In the genomic region with DNA sequence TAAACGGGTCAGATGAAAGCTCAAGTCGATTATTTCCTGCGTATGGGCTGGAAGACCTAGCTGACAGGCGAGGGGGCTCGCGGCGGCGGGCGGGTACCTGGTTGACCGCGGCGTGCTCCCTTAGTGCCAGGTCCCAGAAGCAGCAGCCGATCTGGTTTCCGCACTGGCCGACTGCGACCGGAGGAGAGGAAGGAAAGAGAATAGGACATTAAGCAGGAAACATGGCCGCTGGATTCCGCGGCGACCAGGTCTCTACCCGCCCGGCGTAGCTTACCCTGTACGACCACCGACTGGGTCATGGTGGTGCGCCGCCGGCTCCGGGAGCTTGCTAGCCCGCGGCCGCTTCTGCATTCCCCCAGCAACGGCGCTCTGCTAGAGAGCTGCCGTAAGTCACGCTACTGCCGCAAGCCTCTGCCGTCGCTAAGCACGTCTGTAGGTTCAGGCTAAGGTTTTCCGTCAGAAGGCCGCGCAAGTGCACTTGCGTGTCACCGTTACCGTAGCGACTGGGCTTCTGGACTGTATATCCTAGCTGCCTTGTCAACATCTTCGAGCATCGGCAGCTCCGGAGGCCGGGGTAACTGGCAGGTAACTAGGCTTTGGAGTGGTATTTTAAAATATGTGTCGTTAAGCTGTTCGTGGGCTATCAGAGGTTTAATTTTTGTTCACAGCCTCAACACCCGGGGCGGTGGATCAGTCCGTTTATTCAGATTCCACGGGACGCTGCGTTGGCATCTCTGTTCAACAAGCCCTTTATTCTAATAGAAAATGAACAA, we compare ENCODE assay signal across 8 cellular contexts. TPM values are rescaled to one million over a fixed set of nuclear protein-coding genes. Genes with fewer than 3 reads are reported as not detected.
DNase-seq lines count a peak whose midpoint lies in the region; ATAC-seq and TF ChIP-seq lines count a peak whose summit lies in the region.

A gene with protein sequence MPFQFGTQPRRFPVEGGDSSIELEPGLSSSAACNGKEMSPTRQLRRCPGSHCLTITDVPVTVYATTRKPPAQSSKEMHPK (plus strand): TSS at position 456 of the 773 bp plus-strand sequence. CDS start 11,693 bp downstream, outside the sequence.
A gene with protein sequence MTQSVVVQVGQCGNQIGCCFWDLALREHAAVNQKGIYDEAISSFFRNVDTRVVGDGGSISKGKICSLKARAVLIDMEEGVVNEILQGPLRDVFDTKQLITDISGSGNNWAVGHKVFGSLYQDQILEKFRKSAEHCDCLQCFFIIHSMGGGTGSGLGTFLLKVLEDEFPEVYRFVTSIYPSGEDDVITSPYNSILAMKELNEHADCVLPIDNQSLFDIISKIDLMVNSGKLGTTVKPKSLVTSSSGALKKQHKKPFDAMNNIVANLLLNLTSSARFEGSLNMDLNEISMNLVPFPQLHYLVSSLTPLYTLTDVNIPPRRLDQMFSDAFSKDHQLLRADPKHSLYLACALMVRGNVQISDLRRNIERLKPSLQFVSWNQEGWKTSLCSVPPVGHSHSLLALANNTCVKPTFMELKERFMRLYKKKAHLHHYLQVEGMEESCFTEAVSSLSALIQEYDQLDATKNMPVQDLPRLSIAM (minus strand): TSS at position 347 of the 773 bp plus-strand sequence. CDS start 48 bp downstream, at position 299.

- TF ChIP-seq POLR2A in spleen (IDR thresholded peaks at IDR 0.05) = peak in 2 of 3 donors; percentile 30 to 65

- H3K27ac ChIP-seq in AG04450 (ENCODE audit: low read depth, low read length) = peak within 1 kb of the TSS; percentile 76
- peak within 1 kb of the TSS; percentile 73 for H3K27ac ChIP-seq in WERI-Rb-1
- peak within 1 kb of the TSS; percentile 85 for H3K27ac ChIP-seq in caudate nucleus (ENCODE audit: low read depth, low read length)
- peak within 1 kb of the TSS; percentile 72 to 91 (median 86) for H3K27ac ChIP-seq in spleen

- ATAC-seq in GM18870 (IDR thresholded peaks at IDR 0.05; ENCODE audit: unreplicated experiment) = peak; percentile 98
- ATAC-seq in HG03108 (IDR thresholded peaks at IDR 0.05; ENCODE audit: unreplicated experiment) = peak; percentile 98

- peak; percentile 20; the same call in 1 of the 2 replicates for TF ChIP-seq CTCF in AG04450 (IDR thresholded peaks at IDR 0.05; ENCODE audit: low read depth, low read length)
- TF ChIP-seq CTCF in WERI-Rb-1 (IDR thresholded peaks at IDR 0.05; ENCODE audit: low read depth, low read length) = no peak
- TF ChIP-seq CTCF in spleen (IDR thresholded peaks at IDR 0.05 in 8 of 11, conservative IDR thresholded peaks at IDR 0.05 in 3 of 11) = peak in 4 of 11 experiments; percentile 14 to 33 (median 27)

- peaks cover 7% of the 10 kb centered on the region for H3K36me3 ChIP-seq in WERI-Rb-1
- H3K36me3 ChIP-seq in spleen = peaks cover 0 to 26% (median 4%) of the 10 kb centered on the region in 6 donors

- CTCF ChIA-PET in AG04450 (lab: Charles Lee) = interaction anchor here (0.5 to 2.7 kb wide), 17 partner anchors 8 to 1726 kb away, joined by 3 to 9 read pairs (median 4); no protein-coding TSS in a partner anchor

- peak; percentile 95 for DNase-seq in AG04450 (ENCODE audit: low read depth, low spot score)
- peak; percentile 95 for DNase-seq in NCI-H2196 (lab: John Stamatoyannopoulos, UW; ENCODE audit: unreplicated experiment)
- peak; percentile 94 for DNase-seq in WERI-Rb-1
- peak; percentile 49 to 98 (median 90) for DNase-seq in caudate nucleus (lab: John Stamatoyannopoulos, UW)
- DNase-seq in inferior parietal cortex (ENCODE audit: extremely low spot score) = peak; percentile 95
- peak; percentile 98 for DNase-seq in spleen

- POLR2A ChIA-PET in AG04450 (lab: Yijun Ruan, JAX) = interaction anchor here (0.6 kb wide), 3 partner anchors 81 to 1362 kb away, joined by 3 to 6 read pairs (median 3); no protein-coding TSS in a partner anchor

- peaks cover 5 to 27% (median 19%) of the 10 kb centered on the region in 6 donors for H3K4me1 ChIP-seq in spleen

- 0 to 1% (median 1%) methylated on average over 51 to 60 of the region's 60 CpGs for whole genome bisulfite sequencing in spleen, 5 donors

- intact Hi-C loops in spleen (cut with DNase I; ENCODE audit: low total_unique reads) = no loop called here

- no peaks in the 10 kb centered on the region for H3K9me3 ChIP-seq in AG04450 (ENCODE audit: control insufficient read depth, insufficient read depth, low read length)
- no peaks in the 10 kb centered on the region for H3K9me3 ChIP-seq in WERI-Rb-1 (ENCODE audit: severe bottlenecking)
- no peaks in the 10 kb centered on the region for H3K9me3 ChIP-seq in spleen

- no peaks in the 10 kb centered on the region for H3K27me3 ChIP-seq in AG04450 (ENCODE audit: control insufficient read depth, insufficient read depth, low read length)
- no peaks in the 10 kb centered on the region for H3K27me3 ChIP-seq in WERI-Rb-1 (ENCODE audit: insufficient read depth, low read depth, severe bottlenecking)
- no peaks in the 10 kb centered on the region for H3K27me3 ChIP-seq in spleen (replicated peaks in 1 of 7)

- H3K4me3 ChIP-seq in AG04450 (ENCODE audit: low read depth, low read length) = peak within 1 kb of the TSS; percentile 84
- H3K4me3 ChIP-seq in WERI-Rb-1 (ENCODE audit: low read depth, low read length) = peak within 1 kb of the TSS; percentile 99
- H3K4me3 ChIP-seq in spleen = peak within 1 kb of the TSS; percentile 68 to 89 (median 82)

RNA-seq across cellular contexts. Expression of the first gene that starts in this region (rescaled TPM):
- 55.0 and 55.9 TPM in 2 replicates for polyA plus RNA-seq in AG04450 (2011; rRNA removed)
- polyA minus RNA-seq in AG04450 (2011; rRNA and poly(A)+ RNA removed) = 9.2 and 13.2 TPM in 2 replicates
- total RNA-seq in spleen = 1 to 10 TPM; 1.9 to 7.8 (median 3.6) TPM
- polyA plus RNA-seq in spleen = 1 to 10 TPM; 7.8 to 7.9 (median 7.9) TPM

RNA-seq across cellular contexts. Expression of the second gene that starts in this region (rescaled TPM):
- polyA plus RNA-seq in AG04450 (2011; rRNA removed) = 14.7 and 24.3 TPM in 2 replicates
- polyA minus RNA-seq in AG04450 (2011; rRNA and poly(A)+ RNA removed) = 7.1 and 18.0 TPM in 2 replicates
- total RNA-seq in spleen = 10 to 100 TPM; 12.4 to 35.1 (median 16.8) TPM
- polyA plus RNA-seq in spleen = 10 to 100 TPM in 1 of 3 donors, 1 to 10 TPM in 2; 8.8 to 11.0 (median 9.6) TPM

Comparison
In these comparisons a context has a peak if more than half of its experiments do, and no peak if none do; other contexts are left out.
1. Peak in every context shown above with its lines: DNase-seq, ATAC-seq, H3K4me3 ChIP-seq and H3K27ac ChIP-seq.